In genomic region chr5:6674886-6675285, GRCh38 we compare ENCODE assay signal across 27 cellular contexts.
"Had no signal": no experiment of that assay in that cellular context is flagged by ENCODE, and none has a peak within 500 bp of the region (broad histone marks: within the 10 kb centered on the region; RNA-seq: fewer than 3 reads in every experiment).

No MANE protein-coding gene starts in this region.

- H3K4me3 Mint-ChIP-seq: naive thymus-derived CD4-positive, alpha-beta T cell; natural killer cell; nephron; stimulated activated effector memory CD8-positive, alpha-beta T cell treated with anti-CD3 and anti-CD28 coated beads, Interleukin-12 subunit alpha, Interleukin-12 subunit beta, amount 100 ng/mL, for 72 hours; stimulated activated naive CD8-positive, alpha-beta T cell treated with anti-CD3 and anti-CD28 coated beads, Interleukin-15, amount 100 ng/mL, for 72 hours; type B pancreatic cell had no signal

- ATAC-seq: naive thymus-derived CD4-positive, alpha-beta T cell; natural killer cell; psoas muscle; right cardiac atrium; right lobe of liver; stimulated activated effector memory CD8-positive, alpha-beta T cell treated with anti-CD3 and anti-CD28 coated beads, Interleukin-12 subunit alpha, Interleukin-12 subunit beta, amount 100 ng/mL, for 72 hours; stimulated activated naive CD8-positive, alpha-beta T cell treated with anti-CD3 and anti-CD28 coated beads, Interleukin-15, amount 100 ng/mL, for 72 hours; stimulated activated naive CD8-positive, alpha-beta T cell treated with anti-CD3 and anti-CD28 coated beads, Interleukin-15, Interleukin-2, amounts not matched to agents 100 U/mL and 50 U/mL, for 24 hours; upper lobe of right lung had no signal

- H3K27ac Mint-ChIP-seq: naive thymus-derived CD4-positive, alpha-beta T cell; natural killer cell; nephron; neural progenitor cell; progenitor cell of endocrine pancreas; stimulated activated effector memory CD8-positive, alpha-beta T cell treated with anti-CD3 and anti-CD28 coated beads, Interleukin-12 subunit alpha, Interleukin-12 subunit beta, amount 100 ng/mL, for 72 hours; type B pancreatic cell had no signal

- H3K4me1 Mint-ChIP-seq: naive thymus-derived CD4-positive, alpha-beta T cell; natural killer cell; nephron; stimulated activated effector memory CD8-positive, alpha-beta T cell treated with anti-CD3 and anti-CD28 coated beads, Interleukin-12 subunit alpha, Interleukin-12 subunit beta, amount 100 ng/mL, for 72 hours; stimulated activated naive CD8-positive, alpha-beta T cell treated with anti-CD3 and anti-CD28 coated beads, Interleukin-15, amount 100 ng/mL, for 72 hours had no signal

- DNase-seq: naive thymus-derived CD4-positive, alpha-beta T cell; natural killer cell; occipital lobe; ovary; psoas muscle; right cardiac atrium; right lobe of liver; sigmoid colon; small intestine; stimulated activated CD4-positive, alpha-beta T cell treated with anti-CD3 and anti-CD28 coated beads, Interleukin-15, amount 100 ng/mL, for 24 hours; stimulated activated CD4-positive, alpha-beta T cell treated with anti-CD3 and anti-CD28 coated beads, Interleukin-2, amount 100 ng/mL, for 24 hours; stimulated activated CD4-positive, alpha-beta T cell treated with anti-CD3 and anti-CD28 coated beads, Interleukin-2, amount 100 ng/mL, for 48 hours; stimulated activated CD4-positive, alpha-beta T cell treated with anti-CD3 and anti-CD28 coated beads, Interleukin-4, amount 100 ng/mL, for 24 hours; stimulated activated naive CD4-positive, alpha-beta T cell; stimulated activated naive CD8-positive, alpha-beta T cell treated with anti-CD3 and anti-CD28 coated beads, Interleukin-15, amount 100 ng/mL, for 72 hours; stimulated activated naive CD8-positive, alpha-beta T cell treated with anti-CD3 and anti-CD28 coated beads, Interleukin-15, Interleukin-2, amounts not matched to agents 100 U/mL and 50 U/mL, for 24 hours; substantia nigra; testis; tibial artery; transverse colon; upper lobe of right lung; uterus had no signal

- H3K36me3 Mint-ChIP-seq: natural killer cell had no signal

- H3K9me3 Mint-ChIP-seq: nephron; stimulated activated effector memory CD8-positive, alpha-beta T cell treated with anti-CD3 and anti-CD28 coated beads, Interleukin-12 subunit alpha, Interleukin-12 subunit beta, amount 100 ng/mL, for 72 hours had no signal

- H3K27me3 Mint-ChIP-seq: progenitor cell of endocrine pancreas; stimulated activated naive CD8-positive, alpha-beta T cell treated with anti-CD3 and anti-CD28 coated beads, Interleukin-15, amount 100 ng/mL, for 72 hours; type B pancreatic cell had no signal
